ENCODE assay signal across 21 cellular contexts in the genomic region with DNA sequence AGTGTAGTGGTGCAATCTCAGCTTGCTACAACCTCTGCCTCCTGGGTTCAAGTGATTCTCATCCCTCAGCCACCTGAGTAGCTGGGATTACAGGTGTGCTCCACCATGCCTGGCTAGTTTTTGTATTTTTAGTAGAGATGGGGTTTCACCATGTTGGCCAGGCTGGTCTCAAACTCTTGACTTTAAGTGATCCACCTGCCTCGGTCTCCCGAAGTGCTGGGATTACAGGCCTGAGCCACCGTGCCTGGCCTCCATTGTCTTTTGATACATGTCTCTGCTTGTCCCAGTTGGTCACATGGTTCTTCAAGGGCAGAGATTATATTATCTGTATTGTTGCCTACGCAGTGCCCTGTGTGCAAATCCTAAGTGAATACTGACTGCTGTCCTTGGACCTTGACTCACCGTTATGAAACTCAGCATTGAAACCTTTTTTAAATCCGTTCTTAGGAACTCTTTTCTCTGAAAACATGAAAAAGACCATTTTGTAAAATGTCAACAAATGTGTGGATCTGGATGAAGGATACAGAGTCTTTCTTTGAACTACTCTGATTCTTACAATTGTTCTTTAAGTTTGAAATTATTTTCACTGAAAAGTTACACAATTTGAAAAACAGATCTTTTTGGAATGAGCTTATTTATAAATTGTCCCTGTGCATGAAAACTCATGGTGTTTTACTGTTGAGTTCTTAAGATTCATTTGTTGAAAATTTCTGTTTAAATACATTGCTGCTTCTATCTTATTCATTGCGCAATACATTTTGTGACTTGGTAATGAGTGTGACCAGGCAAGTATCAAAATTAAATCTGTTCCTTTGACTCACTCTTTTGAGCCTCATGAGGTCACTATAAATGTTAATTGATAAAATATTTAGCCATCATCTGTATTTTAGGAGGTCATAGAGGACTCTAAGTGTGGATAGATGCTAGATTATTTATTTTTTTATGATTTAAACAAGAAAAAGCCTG.
DNase-seq lines count a peak whose midpoint lies in the region; ATAC-seq and TF ChIP-seq lines count a peak whose summit lies in the region.
"Had no signal": no experiment of that assay in that cellular context is flagged by ENCODE, and none has a peak within 500 bp of the region (broad histone marks: within the 10 kb centered on the region; RNA-seq: fewer than 3 reads in every experiment).

No MANE protein-coding gene starts in this region.

- H3K36me3 ChIP-seq in KOPT-K1 (ENCODE audit: insufficient read depth, low read length): peaks cover 18% of the 10 kb centered on the region
- no peaks in the 10 kb centered on the region for H3K36me3 ChIP-seq in mammary epithelial cell (ENCODE audit: insufficient read depth, low read length)
- H3K36me3 ChIP-seq in liver (ENCODE audit: control insufficient read depth in 4 of 4, insufficient read depth in 3 of 4, low read depth in 1 of 4, low read length in 3 of 4): peaks cover 3 to 5% (median 4%) of the 10 kb centered on the region in 4 donors

- H3K4me3 Mint-ChIP-seq in CD4-positive, alpha-beta T cell: no peak overlapping the region
- H3K4me3 Mint-ChIP-seq: activated naive CD8-positive, alpha-beta T cell treated with anti-CD3 and anti-CD28 coated beads, Interleukin-2, amount 50 U/mL, for 24 hours; mesothelial cell of epicardium had no signal

- no TSS peak for BruUV-seq in mammary epithelial cell (replicated peaks; lab: Mats Ljungman, UMichigan)

- ATAC-seq in CD4-positive, alpha-beta T cell (ENCODE audit: poor library complexity): no peak
- ATAC-seq: activated naive CD8-positive, alpha-beta T cell treated with anti-CD3 and anti-CD28 coated beads, Interleukin-2, amount 50 U/mL, for 24 hours; heart right ventricle; sciatic nerve had no signal

- H3K4me2 ChIP-seq in mammary epithelial cell (ENCODE audit: insufficient read depth, low read depth, low read length): no peak overlapping the region

- H3K4me3 ChIP-seq in mammary epithelial cell (replicated peaks in 1 of 3; ENCODE audit: insufficient read depth in 1 of 3, low read depth in 2 of 3, low read length in 3 of 3) (no peak overlapping the region), liver (ENCODE audit: low read depth in 1 of 3, low read length in 3 of 3) (no peak overlapping the region)
- H3K4me3 ChIP-seq: BLaER1 treated with 17β-estradiol and CSF1 and Interleukin-3, amounts not matched to agents 10 nM and 100 nM; heart right ventricle; suprapubic skin had no signal

- no peak for TF ChIP-seq RAD21 in liver (IDR thresholded peaks at IDR 0.05)

- no peaks in the 10 kb centered on the region for H3K9me3 Mint-ChIP-seq in CD4-positive, alpha-beta T cell
- H3K9me3 Mint-ChIP-seq: activated naive CD8-positive, alpha-beta T cell treated with anti-CD3 and anti-CD28 coated beads, Interleukin-2, amount 50 U/mL, for 24 hours; mesothelial cell of epicardium had no signal

- dilution Hi-C loops in mammary epithelial cell (cut with HindIII; ENCODE audit: low sequenced_read_pairs): no loop called here

- DNase-seq in CD4-positive, alpha-beta T cell: no peak
- DNase-seq in mammary epithelial cell: peak; percentile 5
- DNase-seq in DMS79 treated with DMSO at 0.1 percent for 48 hours (lab: John Stamatoyannopoulos, UW): no peak
- DNase-seq in inferior parietal cortex (ENCODE audit: extremely low spot score): no peak
- no peak for DNase-seq in effector CD8-positive, alpha-beta T cell (lab: John Stamatoyannopoulos, UW)
- DNase-seq: activated CD4-positive, alpha-beta T cell treated with anti-CD3 and anti-CD28 coated beads for 48 hours; activated naive CD8-positive, alpha-beta T cell treated with anti-CD3 and anti-CD28 coated beads, Interleukin-2, amount 50 U/mL, for 24 hours; activated T-cell treated with anti-CD3 and anti-CD28 coated beads, Interleukin-2, amount 50 U/mL, for 48 hours; DND-41; heart right ventricle; NCI-H1105 treated with DMSO at 0.1 percent for 48 hours; nucleus accumbens; Right ventricle myocardium superior; stimulated activated CD4-positive, alpha-beta T cell treated with anti-CD3 and anti-CD28 coated beads, Interleukin-2, amount 100 ng/mL, for 24 hours; T1000 had no signal

- CTCF ChIA-PET in CD4-positive, alpha-beta T cell (lab: Charles Lee): no interaction called here
- CTCF ChIA-PET in mammary epithelial cell (lab: Charles Lee; ENCODE audit: low non-redundant PET): no interaction called here

- H3K4me1 ChIP-seq in mammary epithelial cell (ENCODE audit: insufficient read depth, low read length) (peaks cover 9% of the 10 kb centered on the region), liver (ENCODE audit: control insufficient read depth in 4 of 4, insufficient read depth in 4 of 4, low read length in 3 of 4) (peaks cover 0 to 17% (median 6%) of the 10 kb centered on the region in 4 donors)

- no peaks in the 10 kb centered on the region for H3K9me3 ChIP-seq in CD4-positive, alpha-beta T cell (ENCODE audit: control insufficient read depth, low read length)
- H3K9me3 ChIP-seq in KOPT-K1 (ENCODE audit: insufficient read depth, low read length, poor library complexity, severe bottlenecking) (no peaks in the 10 kb centered on the region), mammary epithelial cell (replicated peaks; ENCODE audit: insufficient read depth, low read length) (no peaks in the 10 kb centered on the region), liver (ENCODE audit: control insufficient read depth in 4 of 4, low read length in 3 of 4) (no peaks in the 10 kb centered on the region)
- H3K9me3 ChIP-seq: BLaER1 treated with 17β-estradiol and CSF1 and Interleukin-3, amounts not matched to agents 10 nM and 100 nM; heart right ventricle; suprapubic skin had no signal

- no peaks in the 10 kb centered on the region for H3K79me2 ChIP-seq in mammary epithelial cell (ENCODE audit: insufficient read depth, low read length)

- H3K27me3 Mint-ChIP-seq in CD4-positive, alpha-beta T cell: no peaks in the 10 kb centered on the region
- H3K27me3 Mint-ChIP-seq: activated naive CD8-positive, alpha-beta T cell treated with anti-CD3 and anti-CD28 coated beads, Interleukin-2, amount 50 U/mL, for 24 hours had no signal

- no peak overlapping the region for H3K27ac ChIP-seq in CD4-positive, alpha-beta T cell (ENCODE audit: low read depth, low read length)
- H3K27ac ChIP-seq in KOPT-K1 (ENCODE audit: low read depth, low read length, poor library complexity, severe bottlenecking) (peak overlapping the region; percentile 9), mammary epithelial cell (ENCODE audit: insufficient read depth, low read depth, low read length) (no peak overlapping the region), liver (ENCODE audit: low read depth in 1 of 2, low read length in 2 of 2) (no peak overlapping the region)
- H3K27ac ChIP-seq: BLaER1 treated with 17β-estradiol and CSF1 and Interleukin-3, amounts not matched to agents 10 nM and 100 nM; heart right ventricle; suprapubic skin had no signal

- POLR2A ChIA-PET in CD4-positive, alpha-beta T cell (lab: Charles Lee): no interaction called here

- no peaks in the 10 kb centered on the region for H3K27me3 ChIP-seq in CD4-positive, alpha-beta T cell (ENCODE audit: control insufficient read depth, insufficient read depth, low read length)
- no peaks in the 10 kb centered on the region for H3K27me3 ChIP-seq in mammary epithelial cell (ENCODE audit: insufficient read depth, low read length)
- H3K27me3 ChIP-seq in liver (ENCODE audit: control insufficient read depth in 4 of 4, insufficient read depth in 4 of 4, low read length in 3 of 4): no peaks in the 10 kb centered on the region
- H3K27me3 ChIP-seq: BLaER1 treated with 17β-estradiol and CSF1 and Interleukin-3, amounts not matched to agents 10 nM and 100 nM; heart right ventricle; suprapubic skin had no signal

- H2AFZ ChIP-seq in mammary epithelial cell (ENCODE audit: low read depth, low read length): no peak overlapping the region

- WGBS in mammary epithelial cell (ENCODE audit: low coverage, missing lambda C conversion rate): 100% methylated on average over 7 of the region's 7 CpGs
- 73% methylated on average over 7 of the region's 7 CpGs for WGBS in liver

- no peak for TF ChIP-seq CTCF in CD4-positive, alpha-beta T cell (IDR thresholded peaks at IDR 0.05)
- TF ChIP-seq CTCF in mammary epithelial cell (conservative IDR thresholded peaks at IDR 0.05 in 1 of 2, IDR thresholded peaks at IDR 0.05 in 1 of 2; ENCODE audit: extremely low read depth in 1 of 2, insufficient read depth in 1 of 2, low read depth in 1 of 2, low read length in 2 of 2) (no peak), liver (IDR thresholded peaks at IDR 0.05; ENCODE audit: low read depth, low read length, missing input control) (no peak)

- H4K20me1 ChIP-seq in mammary epithelial cell (ENCODE audit: insufficient read depth, low read length): no peaks in the 10 kb centered on the region

- H3K9ac ChIP-seq in mammary epithelial cell (ENCODE audit: insufficient read depth, low read length): no peak overlapping the region
- no peak overlapping the region for H3K9ac ChIP-seq in liver (ENCODE audit: low read depth in 1 of 2, low read length in 2 of 2)
- H3K9ac ChIP-seq: BLaER1 treated with 17β-estradiol and CSF1 and Interleukin-3, amounts not matched to agents 10 nM and 100 nM had no signal

- peaks cover 50% of the 10 kb centered on the region for H3K36me3 Mint-ChIP-seq in CD4-positive, alpha-beta T cell (ENCODE audit: low read depth)

- in situ Hi-C loops in mammary epithelial cell (cut with MboI; ENCODE audit: low sequenced_read_pairs in 2 of 2): loop anchor here (25.0 kb wide), 3 partner anchors 434 to 1059 kb away; no protein-coding TSS in a partner anchor

- peaks cover 51% of the 10 kb centered on the region for H3K4me1 Mint-ChIP-seq in CD4-positive, alpha-beta T cell (ENCODE audit: low read depth)

- peak overlapping the region; percentile 18 for H3K27ac Mint-ChIP-seq in CD4-positive, alpha-beta T cell
- H3K27ac Mint-ChIP-seq: activated naive CD8-positive, alpha-beta T cell treated with anti-CD3 and anti-CD28 coated beads, Interleukin-2, amount 50 U/mL, for 24 hours; mesothelial cell of epicardium had no signal

- intact Hi-C loops in CD4-positive, alpha-beta T cell (cut with DNase I, micrococcal nuclease): no loop called here
- intact Hi-C loops in mammary epithelial cell (cut with micrococcal nuclease): no loop called here

TF ChIP-seq in liver, 16 proteins besides CTCF, POLR2A, EP300 and RAD21:
- TF ChIP-seq SP1 (IDR thresholded peaks at IDR 0.05) (no peak), HNF4A (conservative IDR thresholded peaks at IDR 0.05) (peak; percentile 42 to 44)
TF ChIP-seq in liver: peak in this region for 1.
